ENCODE assay signal across 28 cellular contexts in the genomic region with DNA sequence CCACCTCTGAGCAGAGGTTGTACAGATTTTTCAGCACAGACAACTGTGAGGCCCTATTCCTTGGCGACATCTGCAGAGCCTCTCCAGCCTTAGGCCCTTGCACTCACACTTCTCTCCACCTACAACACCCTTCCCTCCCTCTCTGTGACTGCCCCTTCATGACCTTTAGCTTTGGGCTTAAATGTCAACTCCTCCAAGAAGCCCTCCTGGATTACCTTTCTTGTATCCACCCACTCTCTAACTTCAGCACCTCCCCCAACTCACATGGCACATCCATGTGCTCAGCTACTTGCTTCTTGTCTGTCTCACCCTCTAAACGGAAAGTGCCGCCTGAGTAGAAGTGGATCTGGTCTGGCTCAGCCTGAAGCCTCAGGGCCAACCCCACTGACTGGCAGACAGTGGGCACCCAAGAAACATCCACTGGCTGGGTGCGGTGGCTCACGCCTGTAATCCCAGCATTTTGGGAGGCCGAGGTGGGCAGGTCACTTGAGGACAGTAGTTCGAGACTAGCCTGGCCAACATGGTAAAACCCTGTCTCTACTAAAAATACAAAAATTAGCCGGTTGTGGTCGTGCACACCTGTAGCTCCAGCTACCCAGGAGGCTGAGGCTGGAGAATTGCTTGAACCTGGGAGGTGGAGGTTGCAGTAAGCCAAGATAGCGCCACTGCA. TPM values are rescaled to one million over a fixed set of nuclear protein-coding genes. Genes with fewer than 3 reads are reported as not detected.
"Had no signal": no experiment of that assay in that cellular context is flagged by ENCODE, and none has a peak within 500 bp of the region (broad histone marks: within the 10 kb centered on the region; RNA-seq: fewer than 3 reads in every experiment).

No MANE protein-coding gene starts in this region.

- H3K4me1 ChIP-seq: heart right ventricle, left lung, lower lobe of right lung, pancreas, prostate gland, sigmoid colon, spleen, suprapubic skin, tibial artery, upper lobe of right lung had no signal

- H3K27me3 ChIP-seq: hepatocyte, pancreas, sigmoid colon, spleen, suprapubic skin, upper lobe of right lung had no signal

- FAIRE-seq: keratinocyte, pancreas, small intestine, urothelium cell line had no signal

- H3K4me2 ChIP-seq: hepatocyte had no signal

- H3K9me3 ChIP-seq: heart right ventricle, left lung, lower lobe of right lung, mucosa of descending colon, pancreas, prostate gland, sigmoid colon, spleen, suprapubic skin, thoracic aorta, tibial artery, upper lobe of right lung had no signal

- DNase-seq: heart right ventricle; left colon; lower lobe of right lung; mammary epithelial cell; mucosa of descending colon; naive thymus-derived CD4-positive, alpha-beta T cell; nucleus accumbens; pancreas; retina; right cardiac atrium; sigmoid colon; small intestine; spleen; stimulated activated CD4-positive, alpha-beta T cell treated with anti-CD3 and anti-CD28 coated beads, Interleukin-4, amount 100 ng/mL, for 24 hours; stimulated activated naive CD4-positive, alpha-beta T cell; tibial artery; trophoblast cell; upper lobe of right lung had no signal

- H3K27ac ChIP-seq: heart right ventricle, hepatocyte, left lung, lower lobe of right lung, pancreas, prostate gland, sigmoid colon, spleen, suprapubic skin, thoracic aorta, tibial artery, upper lobe of right lung had no signal

- H3K4me3 ChIP-seq: heart right ventricle, hepatocyte, left lung, lower lobe of right lung, mucosa of descending colon, pancreas, prostate gland, sigmoid colon, spleen, suprapubic skin, thoracic aorta, tibial artery, upper lobe of right lung had no signal

- H3K36me3 ChIP-seq: heart right ventricle, left lung, lower lobe of right lung, pancreas, prostate gland, sigmoid colon, spleen, thoracic aorta, tibial artery, upper lobe of right lung had no signal

- H3K79me2 ChIP-seq: hepatocyte had no signal

- H2AFZ ChIP-seq: hepatocyte had no signal

- ATAC-seq: heart right ventricle; left colon; left lung; lower lobe of right lung; mucosa of descending colon; naive thymus-derived CD4-positive, alpha-beta T cell; natural killer cell treated with Interleukin-12 subunit alpha and Interleukin-12 subunit beta and Interleukin-15 and Interleukin-18, amount 100 ng/mL, for 72 hours; pancreas; right cardiac atrium; stimulated activated effector memory CD8-positive, alpha-beta T cell treated with anti-CD3 and anti-CD28 coated beads, Interleukin-12 subunit alpha, Interleukin-12 subunit beta, amount 100 ng/mL, for 72 hours; upper lobe of right lung had no signal

RNA-seq across cellular contexts. Expression of a gene that starts 22.1 kb away (rescaled TPM):
- total RNA-seq: natural killer cell treated with Interleukin-12 subunit alpha and Interleukin-12 subunit beta and Interleukin-15 and Interleukin-18, amount 100 ng/mL, for 72 hours had no signal
- polyA plus RNA-seq: naive thymus-derived CD4-positive, alpha-beta T cell; neural cell had no signal
